ENCODE assay signal across 22 cellular contexts in the genomic region with DNA sequence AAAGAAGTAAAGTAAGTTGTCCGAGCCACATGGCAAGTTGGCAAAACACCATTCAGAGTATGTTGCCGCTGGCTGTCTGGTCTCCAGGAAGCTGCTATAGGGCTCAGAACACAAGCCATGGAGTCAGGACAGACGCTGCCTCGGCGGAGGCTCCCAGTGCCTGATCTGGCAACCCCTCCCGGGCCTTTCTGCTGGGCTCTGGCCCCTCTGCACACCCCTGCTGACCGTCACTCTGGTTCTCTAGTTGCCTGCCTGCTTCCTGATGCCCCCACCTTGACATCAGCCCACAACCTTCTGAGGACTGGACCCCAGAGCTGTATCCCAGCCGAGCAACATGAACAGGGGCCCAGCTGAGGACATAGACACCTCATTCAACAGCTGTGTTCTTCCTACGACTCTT.
"Had no signal": no experiment of that assay in that cellular context is flagged by ENCODE, and none has a peak within 500 bp of the region (broad histone marks: within the 10 kb centered on the region; RNA-seq: fewer than 3 reads in every experiment).

No MANE protein-coding gene starts in this region.

- H3K4me3 Mint-ChIP-seq: activated CD4-positive, alpha-beta T cell treated with anti-CD3 and anti-CD28 coated beads for 36 hours; activated T-helper 1 cell treated with anti-CD3 and anti-CD28 coated beads, Interleukin-12 subunit alpha, Interleukin-12 subunit beta, Interleukin-2, Interleukin-4 antibody, amounts not matched to agents 30 ng/mL and 10 ng/mL and 1 ng/mL, durations not matched to agents 14 hours and 24 hours and 36 hours; effector memory CD8-positive, alpha-beta T cell; natural killer cell treated with Interleukin-12 subunit alpha and Interleukin-12 subunit beta and Interleukin-15 and Interleukin-18, amount 100 ng/mL, for 72 hours; WTC11 had no signal

- H3K36me3 Mint-ChIP-seq: activated naive CD4-positive, alpha-beta T cell treated with anti-CD3 and anti-CD28 coated beads, Interleukin-2, amount 50 U/mL, for 72 hours; natural killer cell treated with Interleukin-12 subunit alpha and Interleukin-12 subunit beta and Interleukin-15 and Interleukin-18, amount 100 ng/mL, for 72 hours; WTC11 had no signal

- H3K27me3 Mint-ChIP-seq: natural killer cell treated with Interleukin-12 subunit alpha and Interleukin-12 subunit beta and Interleukin-15 and Interleukin-18, amount 100 ng/mL, for 72 hours had no signal

- H3K27ac ChIP-seq: cardiac muscle cell, esophagus squamous epithelium, prostate gland had no signal

- DNase-seq: activated CD4-positive, alpha-beta T cell treated with anti-CD3 and anti-CD28 coated beads for 36 hours; activated CD4-positive, alpha-beta T cell treated with anti-CD3 and anti-CD28 coated beads, Interleukin-2, amount 50 U/mL, for 48 hours; activated gamma-delta T cell treated with Interleukin-2 at 50 U/mL for 16 hours; activated T-cell treated with anti-CD3 and anti-CD28 coated beads for 4 hours; dermis blood vessel endothelial cell; effector memory CD8-positive, alpha-beta T cell; esophagus squamous epithelium; hippocampal formation; nucleus accumbens; right cardiac atrium; small intestine; stimulated activated CD4-positive, alpha-beta T cell treated with anti-CD3 and anti-CD28 coated beads, Interleukin-4, amount 100 ng/mL, for 1 hour; stomach had no signal

- H3K4me3 ChIP-seq: adrenal gland, cardiac muscle cell, esophagus squamous epithelium, lung, prostate gland, stomach had no signal

- H3K27me3 ChIP-seq: adrenal gland, cardiac muscle cell, esophagus squamous epithelium, stomach had no signal

- H3K9me3 Mint-ChIP-seq: activated T-helper 1 cell treated with anti-CD3 and anti-CD28 coated beads, Interleukin-12 subunit alpha, Interleukin-12 subunit beta, Interleukin-2, Interleukin-4 antibody, amounts not matched to agents 30 ng/mL and 10 ng/mL and 1 ng/mL, durations not matched to agents 14 hours and 24 hours and 36 hours; effector memory CD8-positive, alpha-beta T cell; natural killer cell treated with Interleukin-12 subunit alpha and Interleukin-12 subunit beta and Interleukin-15 and Interleukin-18, amount 100 ng/mL, for 72 hours; WTC11 had no signal

- H3K36me3 ChIP-seq: adrenal gland, cardiac muscle cell, prostate gland had no signal

- H3K27ac Mint-ChIP-seq: activated CD4-positive, alpha-beta T cell treated with anti-CD3 and anti-CD28 coated beads for 36 hours; activated T-helper 1 cell treated with anti-CD3 and anti-CD28 coated beads, Interleukin-12 subunit alpha, Interleukin-12 subunit beta, Interleukin-2, Interleukin-4 antibody, amounts not matched to agents 30 ng/mL and 10 ng/mL and 1 ng/mL, durations not matched to agents 14 hours and 24 hours and 36 hours; effector memory CD8-positive, alpha-beta T cell; natural killer cell treated with Interleukin-12 subunit alpha and Interleukin-12 subunit beta and Interleukin-15 and Interleukin-18, amount 100 ng/mL, for 72 hours; WTC11 had no signal

- ATAC-seq: activated CD4-positive, alpha-beta T cell treated with anti-CD3 and anti-CD28 coated beads for 36 hours; activated naive CD4-positive, alpha-beta T cell treated with anti-CD3 and anti-CD28 coated beads, Interleukin-2, amount 50 U/mL, for 72 hours; effector memory CD8-positive, alpha-beta T cell; left colon; natural killer cell treated with Interleukin-12 subunit alpha and Interleukin-12 subunit beta and Interleukin-15 and Interleukin-18, amount 100 ng/mL, for 72 hours; right cardiac atrium; WTC11 had no signal

- H3K9me3 ChIP-seq: adrenal gland, esophagus squamous epithelium, prostate gland, stomach had no signal
